8 cellular contexts compared by ENCODE assay signal in genomic region chr11:79461144-79461543, GRCh38. TPM values are rescaled to one million over a fixed set of nuclear protein-coding genes. Genes with fewer than 3 reads are reported as not detected.
DNase-seq lines count a peak whose midpoint lies in the region; ATAC-seq, FAIRE-seq and TF ChIP-seq lines count a peak whose summit lies in the region.

No MANE protein-coding gene starts in this region.

- H3K27ac ChIP-seq in left ventricle myocardium inferior (replicated peaks) (no peak overlapping the region), upper lobe of left lung (no peak overlapping the region), small intestine (ENCODE audit: low read depth in 1 of 2, low read length in 1 of 2) (no peak overlapping the region)

- H3K36me3 ChIP-seq in left ventricle myocardium inferior (no peaks in the 10 kb centered on the region), upper lobe of left lung (no peaks in the 10 kb centered on the region), small intestine (ENCODE audit: control insufficient read depth in 2 of 2, insufficient read depth in 2 of 2, low read length in 2 of 2) (no peaks in the 10 kb centered on the region)

- POLR2A ChIA-PET in HEK293T (lab: Yijun Ruan, JAX), result no interaction called here

- peaks cover 4% of the 10 kb centered on the region for H3K4me1 ChIP-seq in left ventricle myocardium inferior
- H3K4me1 ChIP-seq in upper lobe of left lung, result no peaks in the 10 kb centered on the region
- no peaks in the 10 kb centered on the region for H3K4me1 ChIP-seq in small intestine (ENCODE audit: control insufficient read depth in 2 of 2, insufficient read depth in 1 of 2, low read depth in 1 of 2, low read length in 1 of 2)

- intact Hi-C loops in left ventricle myocardium inferior (cut with micrococcal nuclease), result no loop called here

- no peaks in the 10 kb centered on the region for H3K9me3 ChIP-seq in left ventricle myocardium inferior (replicated peaks)
- no peaks in the 10 kb centered on the region for H3K9me3 ChIP-seq in upper lobe of left lung
- H3K9me3 ChIP-seq in small intestine (ENCODE audit: control insufficient read depth, low read depth), result no peaks in the 10 kb centered on the region

- H3K4me3 ChIP-seq in left ventricle myocardium inferior (no peak overlapping the region), upper lobe of left lung (no peak overlapping the region), small intestine (ENCODE audit: low read depth in 1 of 2, low read length in 2 of 2) (no peak overlapping the region)

- FAIRE-seq in small intestine (lab: Jason Lieb, UNC), result no peak

- CTCF ChIA-PET in HEK293T (lab: Yijun Ruan, JAX), result no interaction called here

- TF ChIP-seq EP300 in upper lobe of left lung (IDR thresholded peaks at IDR 0.05), result no peak

- TF ChIP-seq POLR2A in upper lobe of left lung (IDR thresholded peaks at IDR 0.05), result no peak

- peak; percentile 71 to 86 for ATAC-seq in upper lobe of left lung (ENCODE audit: low FRiP score in 2 of 2)

- TF ChIP-seq CTCF in left ventricle myocardium inferior (IDR thresholded peaks at IDR 0.05; ENCODE audit: borderline replicate concordance) (peak; percentile 66), upper lobe of left lung (IDR thresholded peaks at IDR 0.05) (peak; percentile 19 to 59 (median 40))

- DNase-seq in EH (ENCODE audit: low read depth) (peak; percentile 56), HEK293T (ENCODE audit: extremely low spot score) (peak; percentile 38), RPMI7951 (ENCODE audit: low read depth) (peak; percentile 55), left ventricle myocardium inferior (no peak), upper lobe of left lung (no peak), NCI-H146 (lab: John Stamatoyannopoulos, UW) (no peak), small intestine (no peak)
- DNase-seq in stimulated activated CD8-positive, alpha-beta memory T cell treated with anti-CD3 and anti-CD28 coated beads, Interleukin-4, amount 100 ng/mL, for 48 hours, result no peak

- H3K27me3 ChIP-seq in left ventricle myocardium inferior (ENCODE audit: low read depth), result peaks cover 44% of the 10 kb centered on the region
- no peaks in the 10 kb centered on the region for H3K27me3 ChIP-seq in upper lobe of left lung
- no peaks in the 10 kb centered on the region for H3K27me3 ChIP-seq in small intestine (ENCODE audit: control insufficient read depth in 2 of 2, insufficient read depth in 2 of 2, low read length in 2 of 2)

- 40 to 43% methylated on average over 2 of the region's 2 CpGs for WGBS in upper lobe of left lung, 2 donors
- 40 to 56% (median 41%) methylated on average over 2 of the region's 2 CpGs for WGBS in small intestine, 3 donors

TF ChIP-seq in HEK293T, 16 proteins besides CTCF, POLR2A, EP300 and RAD21:
- TF ChIP-seq LEF1 (IDR thresholded peaks at IDR 0.05; ENCODE audit: borderline replicate concordance) (no peak), BHLHE40 (IDR thresholded peaks at IDR 0.05; ENCODE audit: borderline replicate concordance) (no peak), ZNF384 (IDR thresholded peaks at IDR 0.05) (no peak), HDGF (IDR thresholded peaks at IDR 0.05; ENCODE audit: borderline replicate concordance) (no peak), NFRKB (IDR thresholded peaks at IDR 0.05) (no peak), ARNT (IDR thresholded peaks at IDR 0.05) (no peak), CTBP1 (IDR thresholded peaks at IDR 0.05; ENCODE audit: borderline replicate concordance) (no peak), SUZ12 (IDR thresholded peaks at IDR 0.05) (no peak), FOXK2 (IDR thresholded peaks at IDR 0.05) (no peak), FOXM1 (IDR thresholded peaks at IDR 0.05; ENCODE audit: borderline replicate concordance) (no peak), TARDBP (IDR thresholded peaks at IDR 0.05) (no peak), FOXA1 (IDR thresholded peaks at IDR 0.05) (no peak)
- TF ChIP-seq, protein P1, sequence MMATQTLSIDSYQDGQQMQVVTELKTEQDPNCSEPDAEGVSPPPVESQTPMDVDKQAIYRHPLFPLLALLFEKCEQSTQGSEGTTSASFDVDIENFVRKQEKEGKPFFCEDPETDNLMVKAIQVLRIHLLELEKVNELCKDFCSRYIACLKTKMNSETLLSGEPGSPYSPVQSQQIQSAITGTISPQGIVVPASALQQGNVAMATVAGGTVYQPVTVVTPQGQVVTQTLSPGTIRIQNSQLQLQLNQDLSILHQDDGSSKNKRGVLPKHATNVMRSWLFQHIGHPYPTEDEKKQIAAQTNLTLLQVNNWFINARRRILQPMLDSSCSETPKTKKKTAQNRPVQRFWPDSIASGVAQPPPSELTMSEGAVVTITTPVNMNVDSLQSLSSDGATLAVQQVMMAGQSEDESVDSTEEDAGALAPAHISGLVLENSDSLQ (IDR thresholded peaks at IDR 0.05), result no peak

RNA-seq across cellular contexts. Expression of gene TENM4, which starts 20.3 kb away (rescaled TPM):
- total RNA-seq in RPMI7951 (2014; rRNA removed; shearing (Covaris generic)), result 25.1 and 27.8 TPM in 2 replicates
- total RNA-seq in left ventricle myocardium inferior, result 0.63 TPM
- 10 to 100 TPM in 2 of 6 donors, 1 to 10 TPM in 3, under 1 TPM in 1; 0.11 to 20.0 (median 3.7) TPM for total RNA-seq in upper lobe of left lung
- polyA plus RNA-seq in small intestine, result under 1 TPM in 2 of 3 donors, not detected in 1; under 0.01 to 0.31 TPM

Comparison
In these comparisons a context has a peak if more than half of its experiments do, and no peak if none do; other contexts are left out.
1. DNase-seq: peak in EH (single experiment), HEK293T (single experiment) and RPMI7951 (single experiment); none in left ventricle myocardium inferior (single experiment), upper lobe of left lung (0 of 2), NCI-H146 (single experiment), stimulated activated CD8-positive, alpha-beta memory T cell treated with anti-CD3 and anti-CD28 coated beads, Interleukin-4, amount 100 ng/mL, for 48 hours (single experiment) and small intestine (single experiment).